In genomic region chr11:129965248-129965647, GRCh38 we compare ENCODE assay signal across 1 cellular context.
TF ChIP-seq lines count a peak whose summit lies in the region.

No MANE protein-coding gene starts in this region.

TF ChIP-seq in Ishikawa, 13 proteins besides CTCF, POLR2A, EP300 and RAD21 (continued from another document):
- TF ChIP-seq REST (IDR thresholded peaks at IDR 0.05; ENCODE audit: low read depth) = peak; percentile 74
